8 cellular contexts compared by ENCODE assay signal in genomic region chr7:42236266-42237161, GRCh38. TPM values are rescaled to one million over a fixed set of nuclear protein-coding genes. Genes with fewer than 3 reads are reported as not detected.
DNase-seq lines count a peak whose midpoint lies in the region; ATAC-seq and TF ChIP-seq lines count a peak whose summit lies in the region.

No MANE protein-coding gene starts in this region.

- H3K23ac ChIP-seq in trophoblast cell (ENCODE audit: low read length), result no peak overlapping the region

- H3K18ac ChIP-seq in trophoblast cell (ENCODE audit: low read length), result peak overlapping the region; percentile 95

- H3K27me3 ChIP-seq in cardiac muscle cell (no peaks in the 10 kb centered on the region), trophoblast cell (ENCODE audit: insufficient read depth, low read length) (no peaks in the 10 kb centered on the region)

- H3K4ac ChIP-seq in trophoblast cell (ENCODE audit: low read depth, low read length), result peak overlapping the region; percentile 76

- H2AFZ ChIP-seq in trophoblast cell (ENCODE audit: insufficient read depth, low read length, poor library complexity), result peak overlapping the region; percentile 95

- no peaks in the 10 kb centered on the region for H3K36me3 ChIP-seq in cardiac muscle cell
- H3K36me3 ChIP-seq in trophoblast cell (ENCODE audit: control insufficient read depth in 1 of 2, insufficient read depth in 2 of 2, low read length in 2 of 2), result no peaks in the 10 kb centered on the region

- H3K4me1 ChIP-seq in cardiac muscle cell (ENCODE audit: low read depth), result peaks cover 24% of the 10 kb centered on the region
- H3K4me1 ChIP-seq in trophoblast cell (ENCODE audit: control insufficient read depth in 1 of 2, insufficient read depth in 2 of 2, low read length in 2 of 2), result peaks cover 2 to 5% of the 10 kb centered on the region in 2 experiments

- H2BK12ac ChIP-seq in trophoblast cell (ENCODE audit: low read length), result peak overlapping the region; percentile 84

- peak in 1 of 2 donors; percentile 12 for DNase-seq in activated naive CD4-positive, alpha-beta T cell treated with anti-CD3 and anti-CD28 coated beads, Interleukin-2, amount 50 U/mL, for 72 hours (ENCODE audit: low spot score in 2 of 2)
- DNase-seq in cardiac muscle cell (ENCODE audit: low read depth in 1 of 2, low spot score in 1 of 2) (peak; percentile 79 to 81), trophoblast cell (peak; percentile 17 to 58), NCI-H2196 treated with DMSO at 0.1 percent for 48 hours (lab: John Stamatoyannopoulos, UW; ENCODE audit: unreplicated experiment) (no peak), GF-D8 (lab: John Stamatoyannopoulos, UW) (no peak)

- no peaks in the 10 kb centered on the region for H3K9me3 Mint-ChIP-seq in activated naive CD4-positive, alpha-beta T cell treated with anti-CD3 and anti-CD28 coated beads, Interleukin-2, amount 50 U/mL, for 72 hours

- peak overlapping the region; percentile 89 for H4K91ac ChIP-seq in trophoblast cell (ENCODE audit: low read depth, low read length)

- H3K14ac ChIP-seq in trophoblast cell (ENCODE audit: low read length), result peak overlapping the region; percentile 87

- ATAC-seq in GM18520 (IDR thresholded peaks at IDR 0.05; ENCODE audit: unreplicated experiment) (peak; percentile 22), HG03175 (IDR thresholded peaks at IDR 0.05; ENCODE audit: unreplicated experiment) (peak; percentile 29)
- ATAC-seq in activated naive CD4-positive, alpha-beta T cell treated with anti-CD3 and anti-CD28 coated beads, Interleukin-2, amount 50 U/mL, for 72 hours, result peak; percentile 3 to 34

- peaks cover 10% of the 10 kb centered on the region for H3K79me2 ChIP-seq in trophoblast cell (ENCODE audit: control insufficient read depth, insufficient read depth, low read length, poor library complexity)

- H3K27ac ChIP-seq in 22Rv1 (peak overlapping the region; percentile 73), cardiac muscle cell (peak overlapping the region; percentile 68), trophoblast cell (ENCODE audit: low read depth, low read length) (peak overlapping the region; percentile 31)

- TF ChIP-seq CTCF in 22Rv1 (IDR thresholded peaks at IDR 0.05), result peak; percentile 22; the same call in 1 of the 2 replicates
- TF ChIP-seq CTCF in cardiac muscle cell (IDR thresholded peaks at IDR 0.05; ENCODE audit: low read depth, low read length), result no peak

- H3K4me2 ChIP-seq in trophoblast cell (ENCODE audit: low read length), result peak overlapping the region; percentile 75

- H3K9me3 ChIP-seq in cardiac muscle cell (ENCODE audit: low read depth) (no peaks in the 10 kb centered on the region), trophoblast cell (ENCODE audit: insufficient read depth, low read depth, low read length) (no peaks in the 10 kb centered on the region)

- H3K4me3 ChIP-seq in cardiac muscle cell (peak overlapping the region; percentile 77), trophoblast cell (ENCODE audit: low read depth, low read length) (peak overlapping the region; percentile 90)

- H3K27ac Mint-ChIP-seq in activated naive CD4-positive, alpha-beta T cell treated with anti-CD3 and anti-CD28 coated beads, Interleukin-2, amount 50 U/mL, for 72 hours, result no peak overlapping the region

- H3K79me1 ChIP-seq in trophoblast cell (ENCODE audit: low read length), result peaks cover 16% of the 10 kb centered on the region

- peaks cover 5 to 10% of the 10 kb centered on the region in 2 donors for H3K36me3 Mint-ChIP-seq in activated naive CD4-positive, alpha-beta T cell treated with anti-CD3 and anti-CD28 coated beads, Interleukin-2, amount 50 U/mL, for 72 hours

- H3K9ac ChIP-seq in trophoblast cell (ENCODE audit: low read length), result peak overlapping the region; percentile 83

- peak overlapping the region; percentile 87 for H2BK120ac ChIP-seq in trophoblast cell (ENCODE audit: insufficient read depth, low read length, poor library complexity)

- peak overlapping the region; percentile 53 for H2AK5ac ChIP-seq in trophoblast cell (ENCODE audit: low read length)

- H4K12ac ChIP-seq in trophoblast cell (ENCODE audit: low read depth, low read length), result peak overlapping the region; percentile 46

- H4K8ac ChIP-seq in trophoblast cell (ENCODE audit: low read depth, low read length), result peak overlapping the region; percentile 74

- WGBS in trophoblast cell (ENCODE audit: extremely low coverage, insufficient coverage, insufficient read length), result no CpG with 5 or more reads among the region's 112 CpGs

- peak overlapping the region; percentile 73 for H2BK5ac ChIP-seq in trophoblast cell (ENCODE audit: low read depth, low read length, poor library complexity)

RNA-seq across cellular contexts. Expression of gene GLI3, which starts 0.5 kb away (rescaled TPM):
- under 1 TPM; 0.14 to 0.64 TPM for total RNA-seq in activated naive CD4-positive, alpha-beta T cell treated with anti-CD3 and anti-CD28 coated beads, Interleukin-2, amount 50 U/mL, for 72 hours
- 10.0 and 15.2 TPM in 2 replicates for total RNA-seq in cardiac muscle cell
- 27.9 and 29.8 TPM in 2 replicates for polyA plus RNA-seq in cardiac muscle cell
- 11.7 and 12.8 TPM in 2 replicates for polyA plus RNA-seq in trophoblast cell (2013)

Comparison
In these comparisons a context has a peak if more than half of its experiments do, and no peak if none do; other contexts are left out.
1. DNase-seq: peak in cardiac muscle cell (2 of 2) and trophoblast cell (2 of 2); none in NCI-H2196 treated with DMSO at 0.1 percent for 48 hours (single experiment) and GF-D8 (single experiment).
2. Peak in every context shown above with its lines, with median percentiles within 50 percentile points of each other: H3K27ac ChIP-seq and ATAC-seq.